ENCODE assay signal across 11 cellular contexts in the genomic region with DNA sequence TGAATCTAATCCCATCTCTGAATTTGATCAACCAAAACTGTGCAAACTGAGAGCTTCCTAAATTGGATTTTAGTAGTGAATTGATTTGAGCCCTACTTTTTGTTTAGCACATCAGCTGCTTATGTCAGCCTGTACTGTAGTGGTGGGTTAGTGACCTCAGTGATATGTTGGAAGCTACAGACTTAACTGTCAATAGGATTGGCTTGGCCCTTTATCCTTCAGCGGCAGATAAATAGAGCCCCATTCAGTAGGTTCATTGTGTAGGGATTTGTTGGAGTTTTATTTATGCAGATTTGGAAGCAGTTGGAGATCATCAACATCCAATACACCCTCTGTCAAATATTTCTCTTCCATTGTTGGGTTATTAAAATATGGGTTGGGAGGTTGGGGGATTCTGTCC.
A peak's percentile ranks its signal among the peaks of the same experiment; 100 is the strongest.
DNase-seq lines count a peak whose midpoint lies in the region.
"Had no signal": no experiment of that assay in that cellular context is flagged by ENCODE, and none has a peak within 500 bp of the region (broad histone marks: within the 10 kb centered on the region; RNA-seq: fewer than 3 reads in every experiment).

No MANE protein-coding gene starts in this region.

- peak; percentile 28 for DNase-seq in NCI-H748 (lab: John Stamatoyannopoulos, UW; ENCODE audit: unreplicated experiment)
- no peak for DNase-seq in NCI-H748 treated with DMSO at 0.1 percent for 48 hours (lab: John Stamatoyannopoulos, UW)
- peak; percentile 63 for DNase-seq in NCI-H146 treated with DMSO at 0.1 percent for 48 hours (lab: John Stamatoyannopoulos, UW; ENCODE audit: unreplicated experiment)
- DNase-seq in globus pallidus (ENCODE audit: low spot score) = peak; percentile 43
- no peak for DNase-seq in NCI-H2227 (lab: John Stamatoyannopoulos, UW; ENCODE audit: unreplicated experiment)
- DNase-seq in SW 1271 (lab: John Stamatoyannopoulos, UW) = no peak
- no peak for DNase-seq in HK-2 (ENCODE audit: unreplicated experiment)
- DNase-seq: BE2C; CD4-positive, alpha-beta memory T cell; DND-41; GDM1 had no signal

Comparison
In these comparisons a context has a peak if more than half of its experiments do, and no peak if none do; other contexts are left out.
1. DNase-seq: peak in NCI-H748 (single experiment), NCI-H146 treated with DMSO at 0.1 percent for 48 hours (single experiment) and globus pallidus (single experiment); none in NCI-H748 treated with DMSO at 0.1 percent for 48 hours (single experiment), NCI-H2227 (single experiment), SW 1271 (0 of 2) and HK-2 (single experiment).